ENCODE assay signal across 15 cellular contexts in genomic region chr11:32899423-32899822, GRCh38. TPM values are rescaled to one million over a fixed set of nuclear protein-coding genes. Genes with fewer than 3 reads are reported as not detected.
A peak's percentile ranks its signal among the peaks of the same experiment; 100 is the strongest.
DNase-seq lines count a peak whose midpoint lies in the region; ATAC-seq and TF ChIP-seq lines count a peak whose summit lies in the region.
"Had no signal": no experiment of that assay in that cellular context is flagged by ENCODE, and none has a peak within 500 bp of the region (broad histone marks: within the 10 kb centered on the region; RNA-seq: fewer than 3 reads in every experiment).

No MANE protein-coding gene starts in this region.

- CTCF ChIA-PET in PC-3 (lab: Charles Lee) = no interaction called here

- H3K36me3 ChIP-seq in PC-3 (ENCODE audit: low read depth, low read length) = peaks cover 9% of the 10 kb centered on the region; the same call in 1 of the 2 replicates

- no peak overlapping the region for H3K9ac ChIP-seq in PC-3 (ENCODE audit: low read length)

- peak; percentile 54 for ATAC-seq in GM18520 (IDR thresholded peaks at IDR 0.05; ENCODE audit: unreplicated experiment)
- ATAC-seq in GM19438 (IDR thresholded peaks at IDR 0.05; ENCODE audit: low read depth, unreplicated experiment) = peak; percentile 71
- peak; percentile 65 for ATAC-seq in HG02870 (IDR thresholded peaks at IDR 0.05; ENCODE audit: unreplicated experiment)
- 0 out of 2 replicates have a peak, but pooled peaks have one; percentile 22 for ATAC-seq in PC-3
- no peak for ATAC-seq in stimulated activated naive B cell treated with anti-CD40 and anti-IgM and Interleukin-4, amounts not matched to agents 10 μg/mL and 1 μg/mL and 100 μg/mL, for 72 hours (replicated peaks)
- no peak for ATAC-seq in HG02884 (IDR thresholded peaks at IDR 0.05; ENCODE audit: unreplicated experiment)
- ATAC-seq in activated T-helper 17 cell treated with anti-CD3 and anti-CD28 coated beads, Interleukin-2, amount 50 U/mL, for 72 hours (replicated peaks) = no peak
- ATAC-seq: activated CD4-positive, CD25-positive, alpha-beta regulatory T cell treated with anti-CD3 and anti-CD28 coated beads, Interleukin-2, amount 50 U/mL, for 24 hours had no signal

- no peaks in the 10 kb centered on the region for H3K9me3 ChIP-seq in PC-3 (ENCODE audit: low read length)
- H3K9me3 ChIP-seq: testis had no signal

- peaks cover 5 to 25% of the 10 kb centered on the region in 2 donors for H3K36me3 Mint-ChIP-seq in stimulated activated naive B cell treated with anti-CD40 and anti-IgM and Interleukin-4, amounts not matched to agents 10 μg/mL and 1 μg/mL and 100 μg/mL, for 72 hours
- H3K36me3 Mint-ChIP-seq in activated T-helper 17 cell treated with anti-CD3 and anti-CD28 coated beads, Interleukin-2, amount 50 U/mL, for 72 hours (ENCODE audit: low read depth) = peaks cover 7% of the 10 kb centered on the region

- H3K27ac Mint-ChIP-seq in stimulated activated naive B cell treated with anti-CD40 and anti-IgM and Interleukin-4, amounts not matched to agents 10 μg/mL and 1 μg/mL and 100 μg/mL, for 72 hours = no peak overlapping the region
- no peak overlapping the region for H3K27ac Mint-ChIP-seq in activated T-helper 17 cell treated with anti-CD3 and anti-CD28 coated beads, Interleukin-2, amount 50 U/mL, for 72 hours
- H3K27ac Mint-ChIP-seq: activated T-helper 2 cell treated with anti-CD3 and anti-CD28 coated beads, Interferon-gamma antibody, Interleukin-2, Interleukin-4, amounts not matched to agents 10 μg/mL and 5 μg/mL and 100 μg/mL, durations not matched to agents 14 hours and 24 hours and 36 hours had no signal

- H3K27ac ChIP-seq in PC-3 (ENCODE audit: low read length) = no peak overlapping the region
- H3K27ac ChIP-seq: C4-2B, HL-60, SK-N-MC, testis had no signal

- no peak overlapping the region for H3K4me2 ChIP-seq in PC-3 (ENCODE audit: low read length)

- BruUV-seq in PC-3 (replicated peaks; lab: Mats Ljungman, UMichigan) = no TSS peak

- H3K4me1 ChIP-seq in PC-3 (ENCODE audit: insufficient read depth, low read length) = peaks cover 12% of the 10 kb centered on the region
- H3K4me1 ChIP-seq: testis had no signal

- H3F3A ChIP-seq in PC-3 (ENCODE audit: low read length, unreplicated experiment) = no peaks in the 10 kb centered on the region

- no peaks in the 10 kb centered on the region for H3K27me3 ChIP-seq in PC-3 (ENCODE audit: low read length)
- H3K27me3 ChIP-seq: testis had no signal

- peaks cover 99% of the 10 kb centered on the region for H3K79me2 ChIP-seq in PC-3 (ENCODE audit: low read length)

- POLR2A ChIA-PET in PC-3 (lab: Charles Lee; ENCODE audit: unreplicated experiment) = no interaction called here

- no peaks in the 10 kb centered on the region for H3K9me2 ChIP-seq in PC-3 (replicated peaks; ENCODE audit: low read length)

- H3K4me3 Mint-ChIP-seq in stimulated activated naive B cell treated with anti-CD40 and anti-IgM and Interleukin-4, amounts not matched to agents 10 μg/mL and 1 μg/mL and 100 μg/mL, for 72 hours = no peak overlapping the region
- H3K4me3 Mint-ChIP-seq in activated T-helper 17 cell treated with anti-CD3 and anti-CD28 coated beads, Interleukin-2, amount 50 U/mL, for 72 hours = no peak overlapping the region
- H3K4me3 Mint-ChIP-seq: neural crest cell had no signal

- H3K9me3 Mint-ChIP-seq in stimulated activated naive B cell treated with anti-CD40 and anti-IgM and Interleukin-4, amounts not matched to agents 10 μg/mL and 1 μg/mL and 100 μg/mL, for 72 hours = no peaks in the 10 kb centered on the region
- no peaks in the 10 kb centered on the region for H3K9me3 Mint-ChIP-seq in activated T-helper 17 cell treated with anti-CD3 and anti-CD28 coated beads, Interleukin-2, amount 50 U/mL, for 72 hours
- H3K9me3 Mint-ChIP-seq: activated T-helper 2 cell treated with anti-CD3 and anti-CD28 coated beads, Interferon-gamma antibody, Interleukin-2, Interleukin-4, amounts not matched to agents 10 μg/mL and 5 μg/mL and 100 μg/mL, durations not matched to agents 14 hours and 24 hours and 36 hours; neural crest cell had no signal

- no peak overlapping the region for H3K4me3 ChIP-seq in PC-3 (ENCODE audit: low read length)
- H3K4me3 ChIP-seq: SK-N-MC, testis had no signal

- no peak overlapping the region for H2AFZ ChIP-seq in PC-3 (ENCODE audit: low read length)

- peaks cover 29 to 53% of the 10 kb centered on the region in 2 donors for H3K4me1 Mint-ChIP-seq in stimulated activated naive B cell treated with anti-CD40 and anti-IgM and Interleukin-4, amounts not matched to agents 10 μg/mL and 1 μg/mL and 100 μg/mL, for 72 hours
- peaks cover 19% of the 10 kb centered on the region for H3K4me1 Mint-ChIP-seq in activated T-helper 17 cell treated with anti-CD3 and anti-CD28 coated beads, Interleukin-2, amount 50 U/mL, for 72 hours

- H3K27me3 Mint-ChIP-seq in stimulated activated naive B cell treated with anti-CD40 and anti-IgM and Interleukin-4, amounts not matched to agents 10 μg/mL and 1 μg/mL and 100 μg/mL, for 72 hours = no peaks in the 10 kb centered on the region
- H3K27me3 Mint-ChIP-seq in activated T-helper 17 cell treated with anti-CD3 and anti-CD28 coated beads, Interleukin-2, amount 50 U/mL, for 72 hours = no peaks in the 10 kb centered on the region

- DNase-seq in PC-3 = no peak
- no peak for DNase-seq in stimulated activated naive B cell treated with anti-CD40 and anti-IgM and Interleukin-4, amounts not matched to agents 10 μg/mL and 1 μg/mL and 100 μg/mL, for 72 hours
- no peak for DNase-seq in DMS153 (lab: John Stamatoyannopoulos, UW)
- DNase-seq: testis had no signal

- no peak for TF ChIP-seq CTCF in PC-3 (conservative IDR thresholded peaks at IDR 0.05; ENCODE audit: low read depth, low read length)

- intact Hi-C loops in PC-3 (cut with micrococcal nuclease) = loop anchor here (10.0 kb wide), 1 partner anchor 165 kb away; no protein-coding TSS in a partner anchor

- H4K20me1 ChIP-seq in PC-3 (ENCODE audit: low read length) = peaks cover 10% of the 10 kb centered on the region; the same call in 1 of the 2 replicates

RNA-seq across cellular contexts. Expression of gene QSER1, which starts 6.8 kb away (rescaled TPM):
- 19.4 and 29.8 TPM in 2 replicates for total RNA-seq in PC-3 (2014; rRNA removed)
- total RNA-seq in activated T-helper 17 cell treated with anti-CD3 and anti-CD28 coated beads, Interleukin-2, amount 50 U/mL, for 72 hours = 10 to 100 TPM; 14.1 to 15.2 TPM

Comparison
In these comparisons a context has a peak if more than half of its experiments do, and no peak if none do; other contexts are left out.
1. ATAC-seq: peak in GM18520 (single experiment), GM19438 (single experiment), HG02870 (single experiment) and PC-3 (single experiment); none in stimulated activated naive B cell treated with anti-CD40 and anti-IgM and Interleukin-4, amounts not matched to agents 10 μg/mL and 1 μg/mL and 100 μg/mL, for 72 hours (0 of 2), HG02884 (single experiment) and activated T-helper 17 cell treated with anti-CD3 and anti-CD28 coated beads, Interleukin-2, amount 50 U/mL, for 72 hours (single experiment).